ENCODE assay signal across 8 cellular contexts in genomic region chr3:139561959-139562676, GRCh38. TPM values are rescaled to one million over a fixed set of nuclear protein-coding genes. Genes with fewer than 3 reads are reported as not detected.
DNase-seq lines count a peak whose midpoint lies in the region; ATAC-seq and TF ChIP-seq lines count a peak whose summit lies in the region.

No MANE protein-coding gene starts in this region.

- H3K9me3 ChIP-seq in A673 (ENCODE audit: low read depth, low read length, poor library complexity, severe bottlenecking) = no peaks in the 10 kb centered on the region
- no peaks in the 10 kb centered on the region for H3K9me3 ChIP-seq in osteoblast (ENCODE audit: low read depth, low read length)

- intact Hi-C loops in A673 (cut with micrococcal nuclease; ENCODE audit: unreplicated experiment) = loop anchor here (1.0 to 5.0 kb wide), 3 partner anchors 135 to 1300 kb away; no protein-coding TSS in a partner anchor

- no peak overlapping the region for H3K27ac ChIP-seq in A673 (ENCODE audit: low read depth, low read length, poor library complexity, severe bottlenecking)
- H3K27ac ChIP-seq in osteoblast (ENCODE audit: low read depth, low read length) = no peak overlapping the region

- no peak overlapping the region for H2AFZ ChIP-seq in osteoblast (ENCODE audit: low read length)

- ATAC-seq in GM21723 (IDR thresholded peaks at IDR 0.05; ENCODE audit: unreplicated experiment) (peak; percentile 63), GM21367 (IDR thresholded peaks at IDR 0.05; ENCODE audit: unreplicated experiment) (no peak), GM19035 (IDR thresholded peaks at IDR 0.05; ENCODE audit: unreplicated experiment) (no peak)

- POLR2A ChIA-PET in A673 (lab: Charles Lee; ENCODE audit: low non-redundant PET) = no interaction called here

- H3K27me3 ChIP-seq in A673 (replicated peaks; ENCODE audit: insufficient read depth, low read depth, low read length, poor library complexity) (no peaks in the 10 kb centered on the region), osteoblast (ENCODE audit: insufficient read depth, low read length) (no peaks in the 10 kb centered on the region)

- H3K4me2 ChIP-seq in osteoblast (ENCODE audit: insufficient read depth, low read length) = no peak overlapping the region

- H3K4me1 ChIP-seq in A673 (ENCODE audit: insufficient read depth, low read length, poor library complexity, severe bottlenecking) (no peaks in the 10 kb centered on the region), osteoblast (ENCODE audit: insufficient read depth, low read length) (no peaks in the 10 kb centered on the region)

- CTCF ChIA-PET in A673 (lab: Charles Lee) = interaction anchor here (0.6 to 1.2 kb wide), 4 partner anchors 42 to 208 kb away, joined by 3 to 7 read pairs (median 5); no protein-coding TSS in a partner anchor

- BruUV-seq in A673 (replicated peaks; lab: Mats Ljungman, UMichigan) = no TSS peak

- H3K79me2 ChIP-seq in osteoblast (ENCODE audit: insufficient read depth, low read length) = no peaks in the 10 kb centered on the region

- H3K36me3 ChIP-seq in A673 (ENCODE audit: insufficient read depth, low read length, poor library complexity, severe bottlenecking) (no peaks in the 10 kb centered on the region), osteoblast (ENCODE audit: insufficient read depth, low read length) (no peaks in the 10 kb centered on the region)

- no peak for DNase-seq in A673 (ENCODE audit: low spot score)
- peak; percentile 32 for DNase-seq in NCI-H748 treated with DMSO at 0.1 percent for 48 hours (lab: John Stamatoyannopoulos, UW)
- DNase-seq in epithelial cell of proximal tubule (ENCODE audit: low read depth) = no peak
- no peak for DNase-seq in osteoblast (ENCODE audit: insufficient read length, low spot score, missing footprints)
- no peak for DNase-seq in NOMO-1 treated with DMSO at 0.1 percent for 48 hours (lab: John Stamatoyannopoulos, UW; ENCODE audit: unreplicated experiment)

- no peaks in the 10 kb centered on the region for H4K20me1 ChIP-seq in osteoblast (ENCODE audit: insufficient read depth, low read length)

- TF ChIP-seq CTCF in A673 (conservative IDR thresholded peaks at IDR 0.05; ENCODE audit: low read depth, low read length) = peak; percentile 77
- TF ChIP-seq CTCF in epithelial cell of proximal tubule (conservative IDR thresholded peaks at IDR 0.05; ENCODE audit: low read depth, low read length) = peak; percentile 89
- TF ChIP-seq CTCF in osteoblast (IDR thresholded peaks at IDR 0.05; ENCODE audit: extremely low read depth, low read depth, low read length) = peak; percentile 60

- H3K4me3 ChIP-seq in A673 (ENCODE audit: low read depth, low read length, poor library complexity, severe bottlenecking) (no peak overlapping the region), epithelial cell of proximal tubule (ENCODE audit: low read depth, low read length) (no peak overlapping the region), osteoblast (ENCODE audit: insufficient read depth, low read length) (no peak overlapping the region)

RNA-seq across cellular contexts. Expression of gene RBP1, which starts 22.6 kb away (rescaled TPM):
- total RNA-seq in A673 (2021) (45.4 and 49.9 TPM in 2 replicates), epithelial cell of proximal tubule (68.0 and 250 TPM in 2 replicates), osteoblast (1.4 and 2.4 TPM in 2 replicates)

Comparison
In these comparisons a context has a peak if more than half of its experiments do, and no peak if none do; other contexts are left out.
1. RNA of gene RBP1, which starts 22.6 kb away (total RNA-seq): 68.0 to 250 TPM in epithelial cell of proximal tubule and 45.4 to 49.9 TPM in A673; 1.4 to 2.4 TPM in osteoblast; every median in the first group is over 10 times any median in the second.
2. Peak in every context shown above with its lines, with median percentiles within 50 percentile points of each other: CTCF ChIP-seq.